Comparison of ENCODE assay signal across 25 cellular contexts in the genomic region with DNA sequence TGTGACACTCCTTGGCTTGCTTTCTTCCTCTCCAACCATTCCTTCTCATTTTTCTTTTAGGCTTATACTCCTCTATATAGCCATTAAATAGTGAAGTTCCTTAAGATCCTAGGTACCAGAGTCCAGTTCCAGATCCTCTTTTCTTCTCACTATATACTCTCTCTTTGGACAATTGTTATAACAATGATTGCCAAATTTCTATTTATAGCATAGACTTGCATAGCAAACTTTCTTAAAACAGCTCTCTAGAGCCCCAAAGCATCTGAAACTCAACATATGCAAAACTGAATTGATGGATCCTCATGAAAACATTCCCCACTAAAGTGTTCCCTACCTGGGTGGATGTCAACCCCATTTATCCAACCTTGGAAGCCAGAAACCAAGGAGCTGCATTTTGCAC. TPM values are rescaled to one million over a fixed set of nuclear protein-coding genes. Genes with fewer than 3 reads are reported as not detected.
DNase-seq lines count a peak whose midpoint lies in the region; ATAC-seq and TF ChIP-seq lines count a peak whose summit lies in the region.
"Had no signal": no experiment of that assay in that cellular context is flagged by ENCODE, and none has a peak within 500 bp of the region (broad histone marks: within the 10 kb centered on the region; RNA-seq: fewer than 3 reads in every experiment).

No MANE protein-coding gene starts in this region.

- TF ChIP-seq CTCF in osteoblast (IDR thresholded peaks at IDR 0.05; ENCODE audit: extremely low read depth, low read depth, low read length): no peak

- no peak overlapping the region for H3K27ac ChIP-seq in osteoblast (ENCODE audit: low read depth, low read length)
- H3K27ac ChIP-seq: lower lobe of right lung, RWPE1 had no signal

- no peak overlapping the region for H3K4me2 ChIP-seq in osteoblast (ENCODE audit: insufficient read depth, low read length)
- H3K4me2 ChIP-seq: smooth muscle cell had no signal

- ATAC-seq in GM18511 (IDR thresholded peaks at IDR 0.05; ENCODE audit: unreplicated experiment) (peak; percentile 73), GM19452 (IDR thresholded peaks at IDR 0.05; ENCODE audit: unreplicated experiment) (peak; percentile 67), HG03095 (IDR thresholded peaks at IDR 0.05; ENCODE audit: unreplicated experiment) (peak; percentile 50)
- ATAC-seq: activated CD8-positive, alpha-beta T cell treated with anti-CD3 and anti-CD28 coated beads for 36 hours; lower lobe of right lung had no signal

- H3K36me3 ChIP-seq in osteoblast (ENCODE audit: insufficient read depth, low read length): peaks cover 8% of the 10 kb centered on the region

- DNase-seq in MV-4-11 (lab: John Stamatoyannopoulos, UW): peak; percentile 85
- DNase-seq in osteoblast (ENCODE audit: insufficient read length, low spot score, missing footprints): no peak
- DNase-seq in activated naive CD4-positive, alpha-beta T cell treated with Interleukin-2 at 50 U/mL for 16 hours: no peak
- DNase-seq in 8988T: no peak
- no peak for DNase-seq in NCI-H748 treated with DMSO at 0.1 percent for 48 hours (lab: John Stamatoyannopoulos, UW)
- DNase-seq: activated CD4-positive, CD25-positive, alpha-beta regulatory T cell; activated CD8-positive, alpha-beta T cell treated with anti-CD3 and anti-CD28 coated beads for 36 hours; activated naive CD4-positive, alpha-beta T cell treated with anti-CD3 and anti-CD28 coated beads, Interleukin-2, amount 10 ng/mL, durations not matched to agents 7 days and 5 days; activated T-cell treated with anti-CD3 and anti-CD28 coated beads, Interleukin-2, amount 50 U/mL, for 24 hours; aorta; CD4-positive, CD25-positive, alpha-beta regulatory T cell; central memory CD4-positive, alpha-beta T cell; foreskin melanocyte; hippocampal formation; lower lobe of right lung; NCI-H1694 treated with DMSO at 0.1 percent for 48 hours; NCI-H2227 treated with DMSO at 0.1 percent for 48 hours; stimulated activated CD4-positive, alpha-beta T cell treated with anti-CD3 and anti-CD28 coated beads, Interleukin-4, amount 100 ng/mL, for 24 hours; T-helper 9 cell; trophoblast cell had no signal

- no peaks in the 10 kb centered on the region for H4K20me1 ChIP-seq in osteoblast (ENCODE audit: insufficient read depth, low read length)

- no peak overlapping the region for H2AFZ ChIP-seq in osteoblast (ENCODE audit: low read length)

- H3K9me3 ChIP-seq in osteoblast (ENCODE audit: low read depth, low read length): no peaks in the 10 kb centered on the region
- H3K9me3 ChIP-seq: lower lobe of right lung had no signal

- H3K4me1 ChIP-seq in osteoblast (ENCODE audit: insufficient read depth, low read length): peaks cover 9% of the 10 kb centered on the region

- H3K27me3 ChIP-seq in osteoblast (ENCODE audit: insufficient read depth, low read length): no peaks in the 10 kb centered on the region

- no peak overlapping the region for H3K4me3 ChIP-seq in osteoblast (ENCODE audit: insufficient read depth, low read length)
- H3K4me3 ChIP-seq: lower lobe of right lung, smooth muscle cell had no signal

- H3K79me2 ChIP-seq in osteoblast (ENCODE audit: insufficient read depth, low read length): peaks cover 53% of the 10 kb centered on the region

RNA-seq across cellular contexts. Expression of gene PHIP, which starts 13.4 kb away (rescaled TPM):
- 23.9 and 24.5 TPM in 2 replicates for total RNA-seq in osteoblast
